11 cellular contexts compared by ENCODE assay signal in the genomic region with DNA sequence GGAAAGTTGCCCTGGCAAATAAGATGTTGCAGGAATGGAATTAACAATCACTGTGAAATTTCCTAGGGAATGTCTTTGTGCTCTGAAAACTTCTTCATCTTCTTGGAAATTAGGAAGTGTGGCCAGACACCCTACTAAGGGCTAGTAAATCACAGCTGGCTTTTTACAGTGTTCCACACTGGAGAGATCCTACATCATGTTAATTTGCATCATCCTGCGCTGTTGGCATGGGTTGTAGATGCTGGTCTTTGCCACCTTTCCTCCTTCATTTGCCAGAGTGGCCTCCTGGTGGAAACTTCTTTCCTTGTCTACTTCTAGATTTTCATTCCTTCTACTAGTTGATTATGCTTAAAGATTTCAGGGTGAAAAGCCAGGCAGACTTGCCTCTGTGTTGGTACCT. TPM values are rescaled to one million over a fixed set of nuclear protein-coding genes. Genes with fewer than 3 reads are reported as not detected.
DNase-seq lines count a peak whose midpoint lies in the region; ATAC-seq and TF ChIP-seq lines count a peak whose summit lies in the region.
"Had no signal": no experiment of that assay in that cellular context is flagged by ENCODE, and none has a peak within 500 bp of the region (broad histone marks: within the 10 kb centered on the region; RNA-seq: fewer than 3 reads in every experiment).

No MANE protein-coding gene starts in this region.

- intact Hi-C loops in activated B cell treated with CpG ODN at 0.5 μM for 24 hours (cut with micrococcal nuclease) (loop anchor here (5.0 kb wide), 2 partner anchors 207 to 533 kb away; a partner anchor contains a TSS), left lung (cut with DNase I) (loop anchor here in 1 of 2 donors (10.0 kb wide), 1 partner anchor 165 kb away; no protein-coding TSS in a partner anchor)

- H3K4me2 ChIP-seq in smooth muscle cell = peak overlapping the region; percentile 93

- H3K27ac ChIP-seq in smooth muscle cell (ENCODE audit: low read depth) (no peak overlapping the region), left lung (peak overlapping the region in 1 of 2 donors; percentile 72)

- H3K79me2 ChIP-seq in smooth muscle cell (ENCODE audit: low read depth) = peaks cover 44% of the 10 kb centered on the region

- H3K9me3 Mint-ChIP-seq in HFFc6 = no peaks in the 10 kb centered on the region
- H3K9me3 Mint-ChIP-seq in activated B cell treated with CpG ODN at 0.5 μM for 24 hours = no peaks in the 10 kb centered on the region

- peaks cover 48% of the 10 kb centered on the region for H3K4me1 ChIP-seq in smooth muscle cell (ENCODE audit: low read depth)
- H3K4me1 ChIP-seq in left lung = peaks cover 15 to 79% of the 10 kb centered on the region in 2 donors

- POLR2A ChIA-PET in activated B cell treated with CpG ODN at 0.5 μM for 24 hours (lab: Charles Lee) = interaction anchor here (1.8 to 7.8 kb wide), 5 partner anchors 59 to 162 kb away, joined by 4 to 80 read pairs (median 12); no protein-coding TSS in a partner anchor

- H3K27me3 ChIP-seq in smooth muscle cell (ENCODE audit: low read depth) = no peaks in the 10 kb centered on the region
- H3K27me3 ChIP-seq in left lung = no peaks in the 10 kb centered on the region

- H3K4me1 Mint-ChIP-seq in HFFc6 (ENCODE audit: low read depth) = peaks cover 78% of the 10 kb centered on the region
- H3K4me1 Mint-ChIP-seq in activated B cell treated with CpG ODN at 0.5 μM for 24 hours = peaks cover 79% of the 10 kb centered on the region

- H3K4me3 ChIP-seq in fibroblast of mammary gland (ENCODE audit: control insufficient read depth, low read depth, low read length) = peak overlapping the region; percentile 76
- H3K4me3 ChIP-seq in smooth muscle cell = peak overlapping the region; percentile 79
- peak overlapping the region in 1 of 2 donors; percentile 79 for H3K4me3 ChIP-seq in left lung

- H3K36me3 ChIP-seq in smooth muscle cell (ENCODE audit: low read depth) (no peaks in the 10 kb centered on the region), left lung (peaks cover 0 to 21% of the 10 kb centered on the region in 2 donors)
- H3K36me3 ChIP-seq: prostate gland had no signal

- H2AFZ ChIP-seq in smooth muscle cell (ENCODE audit: low read depth) = no peak overlapping the region

- no peak for DNase-seq in HFFc6
- no peak for DNase-seq in activated B cell treated with CpG ODN at 0.5 μM for 24 hours
- DNase-seq in fibroblast of mammary gland (ENCODE audit: low read depth) = no peak
- DNase-seq in smooth muscle cell (lab: John Stamatoyannopoulos, UW; ENCODE audit: unreplicated experiment) = no peak
- DNase-seq in left lung = no peak
- DNase-seq in NCI-H2081 (lab: John Stamatoyannopoulos, UW) = no peak
- no peak for DNase-seq in NCI-H2029 treated with DMSO at 0.1 percent for 48 hours (lab: John Stamatoyannopoulos, UW)
- DNase-seq in NCI-H1417 (lab: John Stamatoyannopoulos, UW) = no peak
- DNase-seq: GF-D8, hippocampal formation had no signal

- 92% methylated on average over 1 of the region's 1 CpG for WGBS in smooth muscle cell (ENCODE audit: low lambda C conversion rate)

- H3K27me3 Mint-ChIP-seq in HFFc6 (ENCODE audit: insufficient read depth) (peaks cover 6% of the 10 kb centered on the region), activated B cell treated with CpG ODN at 0.5 μM for 24 hours (no peaks in the 10 kb centered on the region)

- TF ChIP-seq CTCF in HFFc6 (IDR thresholded peaks at IDR 0.05) (no peak), activated B cell treated with CpG ODN at 0.5 μM for 24 hours (IDR thresholded peaks at IDR 0.05) (no peak), fibroblast of mammary gland (conservative IDR thresholded peaks at IDR 0.05; ENCODE audit: control insufficient read depth, insufficient read depth, low read depth, low read length) (no peak), smooth muscle cell (IDR thresholded peaks at IDR 0.05; ENCODE audit: borderline replicate concordance, insufficient read depth, poor library complexity, severe bottlenecking) (no peak), left lung (IDR thresholded peaks at IDR 0.05) (no peak)

- ATAC-seq in activated B cell treated with CpG ODN at 0.5 μM for 24 hours (ENCODE audit: low read depth) = no peak
- ATAC-seq in left lung = no peak

- H3K9me3 ChIP-seq in smooth muscle cell (replicated peaks; ENCODE audit: low read depth) (no peaks in the 10 kb centered on the region), left lung (no peaks in the 10 kb centered on the region)
- H3K9me3 ChIP-seq: prostate gland had no signal

- CTCF ChIA-PET in activated B cell treated with CpG ODN at 0.5 μM for 24 hours (lab: Charles Lee) = interaction anchor here (0.7 to 10.8 kb wide), 9 partner anchors 64 to 164 kb away, joined by 3 to 132 read pairs (median 18); no protein-coding TSS in a partner anchor

- H3K27ac Mint-ChIP-seq in HFFc6 = no peak overlapping the region
- H3K27ac Mint-ChIP-seq in activated B cell treated with CpG ODN at 0.5 μM for 24 hours = peak overlapping the region; percentile 94

- H3K9ac ChIP-seq in smooth muscle cell (ENCODE audit: low read depth) = no peak overlapping the region

- H3K36me3 Mint-ChIP-seq in HFFc6 (ENCODE audit: low read depth) (peaks cover 22% of the 10 kb centered on the region), activated B cell treated with CpG ODN at 0.5 μM for 24 hours (ENCODE audit: low read depth) (peaks cover 73% of the 10 kb centered on the region)

- H3F3A ChIP-seq in smooth muscle cell (ENCODE audit: low read depth) = peaks cover 1% of the 10 kb centered on the region

- H4K20me1 ChIP-seq in smooth muscle cell (ENCODE audit: low read depth) = peaks cover 68% of the 10 kb centered on the region

- H3K4me3 Mint-ChIP-seq in HFFc6 (peak overlapping the region; percentile 90), activated B cell treated with CpG ODN at 0.5 μM for 24 hours (peak overlapping the region; percentile 96)

RNA-seq across cellular contexts. Expression of a gene that starts 2.7 kb away (rescaled TPM):
- 10 to 100 TPM in 1 of 6 experiments, 1 to 10 TPM in 5; 4.5 to 17.2 (median 7.8) TPM for total RNA-seq in HFFc6 (2021; fragmentation: NEBNext Ultra II Directional; extraction: Animal tissue kit (Norgen Biotek cat#: 25700))
- total RNA-seq in activated B cell treated with CpG ODN at 0.5 μM for 24 hours (207 and 226 TPM in 2 replicates), smooth muscle cell (33.8 and 40.3 TPM in 2 replicates), left lung (100 to 1,000 TPM in 1 of 2 donors, 10 to 100 TPM in 1; 22.6 to 102 TPM)
- polyA plus RNA-seq in smooth muscle cell = 32.2 and 45.1 TPM in 2 replicates
